1 cellular context compared by ENCODE assay signal in the genomic region with DNA sequence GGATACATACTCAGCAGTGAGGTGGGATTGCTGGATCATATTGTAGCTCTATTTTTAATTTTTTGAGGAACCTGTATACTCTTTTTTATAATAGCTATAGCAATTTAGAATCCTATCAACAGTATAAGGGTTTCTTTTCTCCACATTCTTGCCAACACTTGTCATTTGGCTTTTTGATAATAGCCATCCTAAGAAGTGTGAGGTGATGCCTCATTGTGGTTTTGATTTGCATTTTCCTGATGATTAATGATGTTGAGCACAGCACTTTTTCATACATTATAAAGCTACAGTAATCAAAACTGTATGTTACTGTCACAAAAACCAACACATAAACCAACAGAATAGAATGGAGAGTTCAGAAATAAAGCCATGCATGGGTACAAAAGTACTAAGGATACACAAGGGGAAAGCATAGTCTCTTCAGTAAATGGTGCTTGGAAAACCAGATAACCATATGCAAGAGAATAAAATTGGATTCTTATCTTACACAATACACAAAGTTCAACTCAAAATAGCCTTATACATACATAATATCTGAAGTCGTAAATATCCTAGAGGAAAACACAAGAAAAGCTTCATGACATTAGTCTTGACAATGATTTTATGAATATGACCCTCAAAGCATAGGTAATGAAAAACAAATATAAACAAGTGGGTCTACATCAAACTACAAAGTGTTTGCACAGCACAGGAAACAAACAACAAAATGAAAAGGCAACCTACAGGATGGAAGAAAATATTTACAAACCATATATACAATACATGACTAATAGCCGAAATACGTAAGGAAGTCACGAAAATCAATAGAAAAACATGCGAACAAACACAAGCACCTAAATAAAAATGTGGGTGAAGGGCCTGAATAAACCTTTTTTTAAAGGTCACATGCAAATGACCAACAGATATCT.
TF ChIP-seq lines count a peak whose summit lies in the region.

No MANE protein-coding gene starts in this region.

TF ChIP-seq in GM23338, 12 proteins besides CTCF, POLR2A, EP300 and RAD21 (continued from another document):
- TF ChIP-seq REST (IDR thresholded peaks at IDR 0.05; ENCODE audit: unreplicated experiment) (no peak), STAT1 (IDR thresholded peaks at IDR 0.05; ENCODE audit: unreplicated experiment) (no peak), ETS1 (IDR thresholded peaks at IDR 0.05) (no peak), NANOG (IDR thresholded peaks at IDR 0.05; ENCODE audit: borderline replicate concordance) (no peak), POLR2AphosphoS5 (IDR thresholded peaks at IDR 0.05; ENCODE audit: low read depth) (no peak), CREB1 (CRISPR knock-in tag; IDR thresholded peaks at IDR 0.05; ENCODE audit: low read depth) (no peak)
